Comparison of ENCODE assay signal across 22 cellular contexts in the genomic region with DNA sequence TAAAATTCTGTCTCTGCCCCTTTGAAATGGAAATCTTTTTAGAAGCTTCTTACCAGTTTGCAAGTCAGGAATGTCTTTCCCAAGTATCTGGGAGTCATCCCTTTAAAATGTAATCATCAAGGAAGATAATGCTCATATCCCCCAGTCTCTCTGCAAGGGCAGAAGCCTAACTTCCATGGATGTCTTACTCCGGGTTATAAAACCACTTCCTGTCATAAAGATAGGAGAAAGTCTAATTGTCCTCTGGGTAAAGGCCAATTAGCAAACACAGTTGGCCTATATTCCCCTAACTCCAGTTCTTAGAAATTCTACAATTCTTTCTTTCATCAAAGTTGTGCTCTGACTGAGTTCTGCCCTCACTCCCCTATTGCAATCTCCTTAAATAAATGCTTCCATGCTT.
DNase-seq lines count a peak whose midpoint lies in the region; ATAC-seq, FAIRE-seq and TF ChIP-seq lines count a peak whose summit lies in the region.
"Had no signal": no experiment of that assay in that cellular context is flagged by ENCODE, and none has a peak within 500 bp of the region (broad histone marks: within the 10 kb centered on the region; RNA-seq: fewer than 3 reads in every experiment).

No MANE protein-coding gene starts in this region.

- no peak for ATAC-seq in HepG2
- peak in 3 of 4 donors; percentile 23 to 77 (median 51) for ATAC-seq in right lobe of liver
- ATAC-seq in GM21529 (IDR thresholded peaks at IDR 0.05; ENCODE audit: unreplicated experiment) = no peak
- ATAC-seq in GM18873 (IDR thresholded peaks at IDR 0.05; ENCODE audit: low FRiP score, unreplicated experiment) = no peak
- no peak for ATAC-seq in HG02571 (IDR thresholded peaks at IDR 0.05; ENCODE audit: unreplicated experiment)
- ATAC-seq: gastroesophageal sphincter had no signal

- H3K4me3 ChIP-seq in liver (ENCODE audit: low read depth in 1 of 3, low read length in 3 of 3) = no peak overlapping the region
- H3K4me3 ChIP-seq in HepG2 (replicated peaks in 1 of 3; ENCODE audit: insufficient read depth in 1 of 3, low read depth in 2 of 3, low read length in 3 of 3) = no peak overlapping the region
- no peak overlapping the region for H3K4me3 ChIP-seq in right lobe of liver
- H3K4me3 ChIP-seq: breast epithelium, gastroesophageal sphincter, ovary, SJCRH30, suprapubic skin had no signal

- H3K9ac ChIP-seq in liver (ENCODE audit: low read depth in 1 of 2, low read length in 2 of 2) (no peak overlapping the region), HepG2 (ENCODE audit: insufficient read depth, low read depth, low read length) (no peak overlapping the region)

- H3K4me2 ChIP-seq in HepG2 (ENCODE audit: low read depth, low read length) = no peak overlapping the region

- peaks cover 0 to 12% (median 3%) of the 10 kb centered on the region in 4 donors for H3K4me1 ChIP-seq in liver (ENCODE audit: control insufficient read depth in 4 of 4, insufficient read depth in 4 of 4, low read length in 3 of 4)
- H3K4me1 ChIP-seq in HepG2 (ENCODE audit: insufficient read depth, low read length) = no peaks in the 10 kb centered on the region
- no peaks in the 10 kb centered on the region for H3K4me1 ChIP-seq in right lobe of liver
- H3K4me1 ChIP-seq: breast epithelium, gastroesophageal sphincter, suprapubic skin had no signal

- no peaks in the 10 kb centered on the region for H4K20me1 ChIP-seq in HepG2 (ENCODE audit: insufficient read depth, low read length)

- CTCF ChIA-PET in HepG2 (lab: Yijun Ruan, JAX; ENCODE audit: low intra/inter-chr PET ratio, low total read pairs) = no interaction called here

- TF ChIP-seq RAD21 in liver (IDR thresholded peaks at IDR 0.05) = no peak
- no peak for TF ChIP-seq RAD21 in HepG2 (CRISPR knock-in tag; IDR thresholded peaks at IDR 0.05)

- no peak for DNase-seq in HepG2 (ENCODE audit: low spot score)
- DNase-seq in amniotic epithelial cell (ENCODE audit: low read depth) = peak; percentile 88
- DNase-seq in right lobe of liver = no peak
- DNase-seq in EL = no peak
- DNase-seq: activated naive CD8-positive, alpha-beta T cell treated with anti-CD3 and anti-CD28 coated beads, Interleukin-2, amount 10 ng/mL, durations not matched to agents 7 days and 5 days; DMS 273 treated with DMSO at 0.1 percent for 48 hours; IMR-90; NCI-H1048; NCI-H2107; NCI-H510A treated with DMSO at 0.1 percent for 48 hours; ovary; stimulated activated CD4-positive, alpha-beta T cell treated with anti-CD3 and anti-CD28 coated beads, Interleukin-4, amount 100 ng/mL, for 4 hours; T-helper 2 cell had no signal

- BruUV-seq in HepG2 (replicated peaks; lab: Mats Ljungman, UMichigan) = no TSS peak

- H2AFZ ChIP-seq in HepG2 (ENCODE audit: low read length) = no peak overlapping the region

- H3K27me3 ChIP-seq in liver (ENCODE audit: control insufficient read depth in 4 of 4, insufficient read depth in 4 of 4, low read length in 3 of 4) = no peaks in the 10 kb centered on the region
- H3K27me3 ChIP-seq in HepG2 (ENCODE audit: control insufficient read depth in 1 of 2, insufficient read depth in 2 of 2, low read length in 2 of 2) = no peaks in the 10 kb centered on the region
- H3K27me3 ChIP-seq in right lobe of liver = no peaks in the 10 kb centered on the region
- H3K27me3 ChIP-seq: breast epithelium, gastroesophageal sphincter, ovary, SJCRH30, suprapubic skin had no signal

- intact Hi-C loops in HepG2 (cut with micrococcal nuclease; ENCODE audit: unreplicated experiment) (no loop called here), right lobe of liver (cut with DNase I) (no loop called here)

- in situ Hi-C loops in HepG2 (cut with HindIII; ENCODE audit: extremely low pct_ligation_motif_present, low pct_unique_long_range_greater_than_20kb) = no loop called here

- FAIRE-seq in HepG2 (lab: Jason Lieb, UNC) = no peak

- H3K36me3 ChIP-seq in liver (ENCODE audit: control insufficient read depth in 4 of 4, insufficient read depth in 3 of 4, low read depth in 1 of 4, low read length in 3 of 4) (no peaks in the 10 kb centered on the region), HepG2 (replicated peaks in 1 of 2; ENCODE audit: control insufficient read depth in 1 of 2, insufficient read depth in 2 of 2, low read length in 2 of 2) (no peaks in the 10 kb centered on the region), right lobe of liver (no peaks in the 10 kb centered on the region)
- H3K36me3 ChIP-seq: breast epithelium, gastroesophageal sphincter, ovary, SJCRH30, suprapubic skin had no signal

- TF ChIP-seq CTCF in liver (IDR thresholded peaks at IDR 0.05; ENCODE audit: low read depth, low read length, missing input control) = no peak
- no peak for TF ChIP-seq CTCF in HepG2 (CRISPR knock-in tag; IDR thresholded peaks at IDR 0.05)
- no peak for TF ChIP-seq CTCF in right lobe of liver (IDR thresholded peaks at IDR 0.05)

- no peaks in the 10 kb centered on the region for H3K79me2 ChIP-seq in HepG2 (ENCODE audit: insufficient read depth, low read length)

- TF ChIP-seq POLR2A in HepG2 (IDR thresholded peaks at IDR 0.05; ENCODE audit: insufficient read depth in 1 of 2, low read depth in 2 of 2, low read length in 2 of 2) = no peak
- no peak for TF ChIP-seq POLR2A in right lobe of liver (IDR thresholded peaks at IDR 0.05)

- H3K9me3 ChIP-seq in liver (ENCODE audit: control insufficient read depth in 4 of 4, low read length in 3 of 4) (no peaks in the 10 kb centered on the region), HepG2 (ENCODE audit: low read length) (no peaks in the 10 kb centered on the region), right lobe of liver (no peaks in the 10 kb centered on the region)
- H3K9me3 ChIP-seq: breast epithelium, gastroesophageal sphincter, ovary, SJCRH30, suprapubic skin had no signal

- TF ChIP-seq EP300 in HepG2 (IDR thresholded peaks at IDR 0.05; ENCODE audit: low read depth in 2 of 2, low read length in 2 of 2) (no peak), HepG2 (CRISPR knock-in tag; IDR thresholded peaks at IDR 0.05; ENCODE audit: borderline replicate concordance) (no peak)

- WGBS in liver = 10% methylated on average over 1 of the region's 1 CpG
- 0% methylated on average over 1 of the region's 1 CpG for WGBS in HepG2 (ENCODE audit: low lambda C conversion rate)
- 0% methylated on average over 1 of the region's 1 CpG for WGBS in right lobe of liver (ENCODE audit: insufficient coverage, low coverage, low lambda C conversion rate, missing lambda C conversion rate)

- no peak overlapping the region for H3K27ac ChIP-seq in liver (ENCODE audit: low read depth in 1 of 2, low read length in 2 of 2)
- no peak overlapping the region for H3K27ac ChIP-seq in HepG2 (ENCODE audit: extremely low read length, insufficient read depth, low read length)
- no peak overlapping the region for H3K27ac ChIP-seq in right lobe of liver
- H3K27ac ChIP-seq: breast epithelium, C4-2B, gastroesophageal sphincter, ovary, SJCRH30, suprapubic skin had no signal

- POLR2A ChIA-PET in HepG2 (lab: Yijun Ruan, JAX) = no interaction called here

TF ChIP-seq in liver, 16 proteins besides CTCF, POLR2A, EP300 and RAD21:
- TF ChIP-seq FOXA2 (IDR thresholded peaks at IDR 0.05) (no peak), GABPA (IDR thresholded peaks at IDR 0.05 in 1 of 2, conservative IDR thresholded peaks at IDR 0.05 in 1 of 2) (no peak), HNF4A (conservative IDR thresholded peaks at IDR 0.05) (peak; percentile 5 to 27)

TF ChIP-seq in HepG2, 621 proteins besides CTCF, POLR2A, EP300 and RAD21:
- no peak for TF ChIP-seq HOXA3 (CRISPR knock-in tag; IDR thresholded peaks at IDR 0.05)
- TF ChIP-seq BRCA1 (CRISPR knock-in tag; IDR thresholded peaks at IDR 0.05) = no peak
- no peak for TF ChIP-seq ZSCAN22 (CRISPR knock-in tag; IDR thresholded peaks at IDR 0.05)
- TF ChIP-seq, protein P1, sequence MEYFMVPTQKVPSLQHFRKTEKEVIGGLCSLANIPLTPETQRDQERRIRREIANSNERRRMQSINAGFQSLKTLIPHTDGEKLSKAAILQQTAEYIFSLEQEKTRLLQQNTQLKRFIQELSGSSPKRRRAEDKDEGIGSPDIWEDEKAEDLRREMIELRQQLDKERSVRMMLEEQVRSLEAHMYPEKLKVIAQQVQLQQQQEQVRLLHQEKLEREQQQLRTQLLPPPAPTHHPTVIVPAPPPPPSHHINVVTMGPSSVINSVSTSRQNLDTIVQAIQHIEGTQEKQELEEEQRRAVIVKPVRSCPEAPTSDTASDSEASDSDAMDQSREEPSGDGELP (IDR thresholded peaks at IDR 0.05; ENCODE audit: borderline replicate concordance, low read depth) = no peak
- no peak for TF ChIP-seq MZF1 (CRISPR knock-in tag; IDR thresholded peaks at IDR 0.05; ENCODE audit: borderline replicate concordance)
- TF ChIP-seq ZMYM3 (CRISPR knock-in tag; IDR thresholded peaks at IDR 0.05) = no peak
- TF ChIP-seq, protein P2, sequence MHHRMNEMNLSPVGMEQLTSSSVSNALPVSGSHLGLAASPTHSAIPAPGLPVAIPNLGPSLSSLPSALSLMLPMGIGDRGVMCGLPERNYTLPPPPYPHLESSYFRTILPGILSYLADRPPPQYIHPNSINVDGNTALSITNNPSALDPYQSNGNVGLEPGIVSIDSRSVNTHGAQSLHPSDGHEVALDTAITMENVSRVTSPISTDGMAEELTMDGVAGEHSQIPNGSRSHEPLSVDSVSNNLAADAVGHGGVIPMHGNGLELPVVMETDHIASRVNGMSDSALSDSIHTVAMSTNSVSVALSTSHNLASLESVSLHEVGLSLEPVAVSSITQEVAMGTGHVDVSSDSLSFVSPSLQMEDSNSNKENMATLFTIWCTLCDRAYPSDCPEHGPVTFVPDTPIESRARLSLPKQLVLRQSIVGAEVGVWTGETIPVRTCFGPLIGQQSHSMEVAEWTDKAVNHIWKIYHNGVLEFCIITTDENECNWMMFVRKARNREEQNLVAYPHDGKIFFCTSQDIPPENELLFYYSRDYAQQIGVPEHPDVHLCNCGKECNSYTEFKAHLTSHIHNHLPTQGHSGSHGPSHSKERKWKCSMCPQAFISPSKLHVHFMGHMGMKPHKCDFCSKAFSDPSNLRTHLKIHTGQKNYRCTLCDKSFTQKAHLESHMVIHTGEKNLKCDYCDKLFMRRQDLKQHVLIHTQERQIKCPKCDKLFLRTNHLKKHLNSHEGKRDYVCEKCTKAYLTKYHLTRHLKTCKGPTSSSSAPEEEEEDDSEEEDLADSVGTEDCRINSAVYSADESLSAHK (CRISPR knock-in tag; IDR thresholded peaks at IDR 0.05; ENCODE audit: borderline replicate concordance) = no peak
- TF ChIP-seq TARDBP (CRISPR knock-in tag; IDR thresholded peaks at IDR 0.05) = no peak
- no peak for TF ChIP-seq ETV6 (CRISPR knock-in tag; conservative IDR thresholded peaks at IDR 0.05)

Comparison
In these comparisons a context has a peak if more than half of its experiments do, and no peak if none do; other contexts are left out.
1. ATAC-seq: peak in right lobe of liver (3 of 4); none in HepG2 (single experiment), GM21529 (single experiment), GM18873 (single experiment) and HG02571 (single experiment).